Comparison of ENCODE assay signal across 8 cellular contexts in genomic region chr2:143110759-143111428, GRCh38.
DNase-seq lines count a peak whose midpoint lies in the region; ATAC-seq and TF ChIP-seq lines count a peak whose summit lies in the region.

No MANE protein-coding gene starts in this region.

- H3K36me3 ChIP-seq in iPS DF 6.9 (ENCODE audit: control insufficient read depth, insufficient read depth, low read length), result no peaks in the 10 kb centered on the region

- no peak overlapping the region for H3K4me3 ChIP-seq in astrocyte of the spinal cord (ENCODE audit: low read depth, low read length)
- no peak overlapping the region for H3K4me3 ChIP-seq in iPS DF 6.9 (ENCODE audit: low read length)

- in situ Hi-C loops in astrocyte of the spinal cord (cut with HindIII; ENCODE audit: low sequenced_read_pairs), result no loop called here

- no CpG with 5 or more reads among the region's 6 CpGs for WGBS in iPS DF 6.9 (ENCODE audit: insufficient coverage, insufficient read length)

- no peak overlapping the region for H3K27ac ChIP-seq in iPS DF 6.9 (ENCODE audit: low read length)

- no peaks in the 10 kb centered on the region for H3K27me3 ChIP-seq in iPS DF 6.9 (ENCODE audit: control insufficient read depth, insufficient read depth, low read length)

- H3K4me1 ChIP-seq in iPS DF 6.9 (ENCODE audit: control insufficient read depth, insufficient read depth, low read length), result no peaks in the 10 kb centered on the region

- peak; percentile 93 for ATAC-seq in HG02759 (IDR thresholded peaks at IDR 0.05; ENCODE audit: unreplicated experiment)

- DNase-seq in SIG-M5 treated with dmso at 0.1 percent for 504 hours (lab: John Stamatoyannopoulos, UW; ENCODE audit: unreplicated experiment) (peak; percentile 71), SIG-M5 (lab: John Stamatoyannopoulos, UW) (no peak), NCI-H1105 (lab: John Stamatoyannopoulos, UW) (peak; percentile 62), T-helper 9 cell (peak; percentile 56), astrocyte of the spinal cord (ENCODE audit: low read depth, low spot score) (peak; percentile 73), iPS DF 6.9 (ENCODE audit: low read depth, low spot score) (peak; percentile 55)
- peak; percentile 74 for DNase-seq in stimulated activated CD4-positive, alpha-beta T cell treated with anti-CD3 and anti-CD28 coated beads, Interleukin-15, amount 100 ng/mL, for 24 hours

- H3K9me3 ChIP-seq in iPS DF 6.9 (ENCODE audit: control insufficient read depth, insufficient read depth, low read length), result no peaks in the 10 kb centered on the region

- TF ChIP-seq CTCF in astrocyte of the spinal cord (IDR thresholded peaks at IDR 0.05; ENCODE audit: low read depth, low read length), result peak; percentile 62
